ENCODE assay signal across 8 cellular contexts in the genomic region with DNA sequence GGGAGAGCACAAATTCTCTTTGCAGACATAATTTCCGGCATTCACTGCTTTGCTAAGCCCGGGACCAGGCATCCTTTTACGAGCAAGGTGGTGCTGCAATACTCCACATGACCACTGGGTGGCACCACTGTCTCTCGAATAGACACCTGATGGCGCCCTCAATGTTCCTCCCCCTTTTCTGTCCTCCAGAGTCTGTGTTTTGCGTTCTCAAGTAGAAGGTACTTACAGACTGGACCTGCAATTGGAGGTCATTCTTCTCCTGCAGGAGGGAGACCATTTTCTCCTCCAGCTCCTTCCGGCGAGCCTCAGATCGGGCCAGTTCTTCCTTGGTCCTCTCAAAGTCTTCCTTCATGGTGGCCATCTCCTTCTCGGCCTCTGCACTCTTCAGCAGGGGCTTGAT. TPM values are rescaled to one million over a fixed set of nuclear protein-coding genes. Genes with fewer than 3 reads are reported as not detected.
DNase-seq lines count a peak whose midpoint lies in the region; ATAC-seq and TF ChIP-seq lines count a peak whose summit lies in the region.

No MANE protein-coding gene starts in this region.

- no peak overlapping the region for H3K9ac ChIP-seq in parathyroid adenoma

- H3K4me3 ChIP-seq in RWPE2 (ENCODE audit: severe bottlenecking) (no peak overlapping the region), parathyroid adenoma (ENCODE audit: low read depth, low read length) (no peak overlapping the region)

- no peaks in the 10 kb centered on the region for H3K36me3 Mint-ChIP-seq in type B pancreatic cell

- H3K4me2 ChIP-seq in parathyroid adenoma (ENCODE audit: low read length): no peak overlapping the region

- no peaks in the 10 kb centered on the region for H3K79me2 ChIP-seq in parathyroid adenoma

- no peak overlapping the region for H2AFZ ChIP-seq in parathyroid adenoma

- no peaks in the 10 kb centered on the region for H3K36me3 ChIP-seq in RWPE2 (ENCODE audit: low read depth)
- H3K36me3 ChIP-seq in parathyroid adenoma (ENCODE audit: control insufficient read depth, insufficient read depth, low read length): no peaks in the 10 kb centered on the region

- ATAC-seq in RWPE2 (ENCODE audit: low read depth) (peak; percentile 60; the same call in 2 of the 3 replicates), GM18517 (IDR thresholded peaks at IDR 0.05; ENCODE audit: unreplicated experiment) (no peak)

- H3K27me3 ChIP-seq in RWPE2 (ENCODE audit: insufficient read depth, poor library complexity, severe bottlenecking) (no peaks in the 10 kb centered on the region), parathyroid adenoma (ENCODE audit: control insufficient read depth, insufficient read depth, low read length) (no peaks in the 10 kb centered on the region)

- H3K4me1 ChIP-seq in RWPE2 (ENCODE audit: insufficient read depth, poor library complexity, severe bottlenecking): no peaks in the 10 kb centered on the region
- no peaks in the 10 kb centered on the region for H3K4me1 ChIP-seq in parathyroid adenoma

- H3K9me3 Mint-ChIP-seq in type B pancreatic cell: no peaks in the 10 kb centered on the region

- H3K27me3 Mint-ChIP-seq in type B pancreatic cell: peaks cover 14% of the 10 kb centered on the region

- H3K27ac ChIP-seq in RWPE2 (ENCODE audit: poor library complexity, severe bottlenecking): no peak overlapping the region
- H3K27ac ChIP-seq in parathyroid adenoma: no peak overlapping the region

- H3K4me1 Mint-ChIP-seq in type B pancreatic cell (ENCODE audit: unreplicated experiment): no peaks in the 10 kb centered on the region

- TF ChIP-seq CTCF in GM12872 (IDR thresholded peaks at IDR 0.05; ENCODE audit: insufficient read depth, low read depth, low read length): peak; percentile 96
- peak; percentile 84 for TF ChIP-seq CTCF in RWPE2 (IDR thresholded peaks at IDR 0.05; ENCODE audit: poor library complexity, severe bottlenecking)
- TF ChIP-seq CTCF in parathyroid adenoma (IDR thresholded peaks at IDR 0.05): peak; percentile 86
- TF ChIP-seq CTCF in type B pancreatic cell (conservative IDR thresholded peaks at IDR 0.05): peak; percentile 96

- peak; percentile 58 for DNase-seq in HuH-7 (ENCODE audit: low spot score)
- peak; percentile 68 for DNase-seq in RWPE2 (ENCODE audit: low spot score)
- DNase-seq in activated effector memory CD4-positive, alpha-beta T cell treated with anti-CD3 and anti-CD28 coated beads, Interleukin-2, amount 50 U/mL, for 16 hours: peak; percentile 86
- DNase-seq in germinal center (ENCODE audit: low spot score): peak; percentile 78
- DNase-seq in type B pancreatic cell (ENCODE audit: extremely low spot score, unreplicated experiment): peak; percentile 81

- H3K4me3 Mint-ChIP-seq in type B pancreatic cell: no peak overlapping the region

- no peaks in the 10 kb centered on the region for H3K9me3 ChIP-seq in RWPE2 (ENCODE audit: severe bottlenecking)
- H3K9me3 ChIP-seq in parathyroid adenoma (ENCODE audit: control insufficient read depth, low read length): no peaks in the 10 kb centered on the region

- no peak overlapping the region for H3K27ac Mint-ChIP-seq in type B pancreatic cell

RNA-seq across cellular contexts. Expression of a gene that starts 45.2 kb away (rescaled TPM):
- not detected in 2 replicates for total RNA-seq in type B pancreatic cell (ENCODE audit: low replicate concordance)
